In genomic region chr17:50479522-50480141, GRCh38 we compare ENCODE assay signal across 9 cellular contexts. TPM values are rescaled to one million over a fixed set of nuclear protein-coding genes. Genes with fewer than 3 reads are reported as not detected.
DNase-seq lines count a peak whose midpoint lies in the region; ATAC-seq and TF ChIP-seq lines count a peak whose summit lies in the region.
"Had no signal": no experiment of that assay in that cellular context is flagged by ENCODE, and none has a peak within 500 bp of the region (broad histone marks: within the 10 kb centered on the region; RNA-seq: fewer than 3 reads in every experiment).

No MANE protein-coding gene starts in this region.

- peak overlapping the region; percentile 78 to 96 (median 82) for H3K27ac Mint-ChIP-seq in CD8-positive, alpha-beta memory T cell

- no peaks in the 10 kb centered on the region for H3K9me3 ChIP-seq in CD8-positive, alpha-beta memory T cell (ENCODE audit: low read length)
- no peaks in the 10 kb centered on the region for H3K9me3 ChIP-seq in right lobe of liver

- H3K9me3 Mint-ChIP-seq in CD8-positive, alpha-beta memory T cell = no peaks in the 10 kb centered on the region

- WGBS in right lobe of liver (ENCODE audit: insufficient coverage, low coverage, low lambda C conversion rate, missing lambda C conversion rate) = 8% methylated on average over 6 of the region's 19 CpGs

- H3K4me3 ChIP-seq in CD8-positive, alpha-beta memory T cell (ENCODE audit: low read length) = peak overlapping the region; percentile 97
- H3K4me3 ChIP-seq in right lobe of liver = peak overlapping the region; percentile 65 to 69 (median 66)

- H3K36me3 Mint-ChIP-seq in CD8-positive, alpha-beta memory T cell = peaks cover 2 to 33% (median 3%) of the 10 kb centered on the region in 3 donors

- H3K4me1 ChIP-seq in CD8-positive, alpha-beta memory T cell (ENCODE audit: insufficient read depth, low read length) = peaks cover 16% of the 10 kb centered on the region
- H3K4me1 ChIP-seq in right lobe of liver = peaks cover 0 to 48% (median 16%) of the 10 kb centered on the region in 4 donors

- peaks cover 5% of the 10 kb centered on the region for H3K36me3 ChIP-seq in CD8-positive, alpha-beta memory T cell (ENCODE audit: insufficient read depth, low read length)
- peaks cover 0 to 13% (median 2%) of the 10 kb centered on the region in 4 donors for H3K36me3 ChIP-seq in right lobe of liver

- ATAC-seq in HG02798 (IDR thresholded peaks at IDR 0.05; ENCODE audit: poor library complexity, unreplicated experiment) = peak; percentile 29
- peak; percentile 45 to 64 (median 52) for ATAC-seq in right lobe of liver
- no peak for ATAC-seq in HG02938 (IDR thresholded peaks at IDR 0.05; ENCODE audit: unreplicated experiment)

- H3K27ac ChIP-seq in CD8-positive, alpha-beta memory T cell (ENCODE audit: low read depth, low read length) = no peak overlapping the region
- H3K27ac ChIP-seq in right lobe of liver = peak overlapping the region; percentile 83 to 89 (median 87)

- POLR2A ChIA-PET in CD8-positive, alpha-beta memory T cell (lab: Charles Lee) = interaction anchor here (0.9 to 1.5 kb wide), 2 partner anchors 12 to 82 kb away, joined by 4 to 5 read pairs; partner anchors contain the start of gene LRRC59

- CTCF ChIA-PET in CD8-positive, alpha-beta memory T cell (lab: Charles Lee) = interaction anchor here (0.7 to 2.1 kb wide), 22 partner anchors 8 to 278 kb away, joined by 3 to 14 read pairs (median 4); partner anchors contain the start of genes ACSF2, COL1A1 and LRRC59

- no peak for TF ChIP-seq POLR2A in right lobe of liver (IDR thresholded peaks at IDR 0.05)

- peak overlapping the region; percentile 86 to 96 (median 91) for H3K4me3 Mint-ChIP-seq in CD8-positive, alpha-beta memory T cell

- intact Hi-C loops in right lobe of liver (cut with DNase I) = loop anchor here in 1 of 2 donors (5.0 to 10.0 kb wide), 2 partner anchors 52 to 125 kb away; partner anchors contain the start of gene ACSF2

- no peaks in the 10 kb centered on the region for H3K27me3 ChIP-seq in CD8-positive, alpha-beta memory T cell (ENCODE audit: insufficient read depth, low read length, poor library complexity, severe bottlenecking)
- no peaks in the 10 kb centered on the region for H3K27me3 ChIP-seq in right lobe of liver

- TF ChIP-seq CTCF in right lobe of liver (IDR thresholded peaks at IDR 0.05) = peak; percentile 36 to 46 (median 46)

- H3K27me3 Mint-ChIP-seq in CD8-positive, alpha-beta memory T cell = no peaks in the 10 kb centered on the region

- H3K4me1 Mint-ChIP-seq in CD8-positive, alpha-beta memory T cell = peaks cover 17 to 35% (median 32%) of the 10 kb centered on the region in 3 donors

- peak; percentile 34 to 77 (median 49) for DNase-seq in CD8-positive, alpha-beta memory T cell
- peak; percentile 46 for DNase-seq in NCI-H524 treated with DMSO at 0.1 percent for 48 hours (lab: John Stamatoyannopoulos, UW)
- peak; percentile 59 for DNase-seq in activated CD4-positive, alpha-beta T cell treated with anti-CD3 and anti-CD28 coated beads, Interleukin-2, amount 50 U/mL, for 1 hour
- peak; percentile 89 for DNase-seq in dermis blood vessel endothelial cell
- DNase-seq in right lobe of liver = peak; percentile 80 to 87 (median 83)
- DNase-seq in stimulated activated CD4-positive, alpha-beta T cell treated with anti-CD3 and anti-CD28 coated beads, TNF-alpha, amount 100 ng/mL, for 1 hour (ENCODE audit: low read depth in 3 of 3, low spot score in 1 of 3) = peak; percentile 23 to 45 (median 32)

RNA-seq across cellular contexts. Expression of gene RSAD1, which starts 1.0 kb away (rescaled TPM):
- 10 to 100 TPM; 45.7 to 46.8 TPM for total RNA-seq in CD8-positive, alpha-beta memory T cell
- polyA plus RNA-seq in CD8-positive, alpha-beta memory T cell = 66.4 TPM
- 15.9 and 18.2 TPM in 2 replicates for total RNA-seq in dermis blood vessel endothelial cell
- total RNA-seq in right lobe of liver = 10 to 100 TPM; 17.9 to 26.6 (median 23.4) TPM

RNA-seq across cellular contexts. Expression of gene CHAD, which starts 11.0 kb away (rescaled TPM):
- total RNA-seq in CD8-positive, alpha-beta memory T cell = not detected
- not detected for polyA plus RNA-seq in CD8-positive, alpha-beta memory T cell
- not detected in 2 replicates for total RNA-seq in dermis blood vessel endothelial cell
- total RNA-seq in right lobe of liver = 10 to 100 TPM in 2 of 6 experiments, 1 to 10 TPM in 4; 1.0 to 11.3 (median 3.8) TPM
- total RNA-seq: T-helper 2 cell treated with Interferon-gamma antibody and Interleukin-4, amounts not matched to agents 100 ng/mL and 5 ng/mL, for 36 hours had no signal

RNA-seq across cellular contexts. Expression of gene MYCBPAP, which starts 28.6 kb away (rescaled TPM):
- total RNA-seq in CD8-positive, alpha-beta memory T cell = under 1 TPM; 0.83 to 0.86 TPM
- not detected for polyA plus RNA-seq in CD8-positive, alpha-beta memory T cell
- 0.34 and 0.42 TPM in 2 replicates for total RNA-seq in dermis blood vessel endothelial cell
- total RNA-seq in right lobe of liver = under 1 TPM in 1 of 6 experiments, not detected in 5; 0.51 TPM

RNA-seq across cellular contexts. Expression of gene EPN3, which starts 52.9 kb away (rescaled TPM):
- not detected for total RNA-seq in CD8-positive, alpha-beta memory T cell
- not detected for polyA plus RNA-seq in CD8-positive, alpha-beta memory T cell
- total RNA-seq in dermis blood vessel endothelial cell (under 0.01 TPM in 1 of 2 replicates, not detected in the other), right lobe of liver (under 1 TPM in 2 of 6 experiments, not detected in 4; 0.06 to 0.27 TPM)
- total RNA-seq: T-helper 2 cell treated with Interferon-gamma antibody and Interleukin-4, amounts not matched to agents 100 ng/mL and 5 ng/mL, for 36 hours had no signal

RNA-seq across cellular contexts. Expression of gene ACSF2, which starts 53.6 kb away (rescaled TPM):
- 10 to 100 TPM; 12.4 to 14.8 TPM for total RNA-seq in CD8-positive, alpha-beta memory T cell
- polyA plus RNA-seq in CD8-positive, alpha-beta memory T cell = 3.1 TPM
- total RNA-seq in dermis blood vessel endothelial cell (10.1 and 15.5 TPM in 2 replicates), right lobe of liver (10 to 100 TPM; 25.1 to 60.9 (median 36.9) TPM)

Comparison
In these comparisons a context has a peak if more than half of its experiments do, and no peak if none do; other contexts are left out.
1. DNase-seq: peak in every context shown above with its lines; median percentile 89 in dermis blood vessel endothelial cell; 83 in right lobe of liver; 59 in activated CD4-positive, alpha-beta T cell treated with anti-CD3 and anti-CD28 coated beads, Interleukin-2, amount 50 U/mL, for 1 hour; 49 in CD8-positive, alpha-beta memory T cell; 46 in NCI-H524 treated with DMSO at 0.1 percent for 48 hours; 32 in stimulated activated CD4-positive, alpha-beta T cell treated with anti-CD3 and anti-CD28 coated beads, TNF-alpha, amount 100 ng/mL, for 1 hour.